9 cellular contexts compared by ENCODE assay signal in the genomic region with DNA sequence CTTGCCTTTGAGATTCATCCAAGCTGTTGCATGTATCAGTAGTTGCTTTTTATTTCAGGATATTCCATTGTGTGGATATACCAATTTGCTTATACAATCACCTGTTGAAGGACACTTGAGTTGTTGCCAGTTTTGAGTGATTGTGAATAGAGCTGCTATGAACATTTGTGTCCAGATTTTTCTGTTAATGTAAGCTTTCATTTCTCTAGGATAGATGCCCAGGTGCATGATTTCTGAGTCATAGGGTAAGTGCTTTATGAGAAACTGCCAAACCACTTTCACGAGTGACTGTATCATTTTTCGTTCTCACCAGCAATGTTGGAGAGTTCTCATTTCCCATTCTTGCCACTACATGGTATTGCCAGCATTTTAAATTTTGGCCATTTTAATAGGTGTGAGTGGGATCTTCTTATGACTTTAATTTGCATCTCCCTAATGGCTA.
DNase-seq lines count a peak whose midpoint lies in the region; ATAC-seq and TF ChIP-seq lines count a peak whose summit lies in the region.
"Had no signal": no experiment of that assay in that cellular context is flagged by ENCODE, and none has a peak within 500 bp of the region (broad histone marks: within the 10 kb centered on the region; RNA-seq: fewer than 3 reads in every experiment).

No MANE protein-coding gene starts in this region.

- no peaks in the 10 kb centered on the region for H3K36me3 ChIP-seq in naive thymus-derived CD4-positive, alpha-beta T cell (ENCODE audit: control insufficient read depth in 2 of 3, insufficient read depth in 3 of 3, low read length in 3 of 3)
- H3K36me3 ChIP-seq: cardiac muscle cell had no signal

- in situ Hi-C loops in astrocyte of the spinal cord (cut with HindIII; ENCODE audit: low sequenced_read_pairs): no loop called here

- POLR2A ChIA-PET in naive thymus-derived CD4-positive, alpha-beta T cell (lab: Charles Lee): interaction anchor here (0.6 kb wide), 1 partner anchor 172 kb away, joined by 3 read pairs; no protein-coding TSS in a partner anchor
- POLR2A ChIA-PET in activated CD4-positive, alpha-beta memory T cell treated with anti-CD3 and anti-CD28 coated beads for 36 hours (lab: Charles Lee): interaction anchor here (1.1 kb wide), 1 partner anchor 25 kb away, joined by 3 read pairs; no protein-coding TSS in a partner anchor

- H3K4me3 Mint-ChIP-seq in naive thymus-derived CD4-positive, alpha-beta T cell: no peak overlapping the region
- H3K4me3 Mint-ChIP-seq in activated CD4-positive, alpha-beta memory T cell treated with anti-CD3 and anti-CD28 coated beads for 36 hours: no peak overlapping the region

- H3K9me3 ChIP-seq in naive thymus-derived CD4-positive, alpha-beta T cell (ENCODE audit: control insufficient read depth in 2 of 3, low read length in 3 of 3): no peaks in the 10 kb centered on the region

- no peaks in the 10 kb centered on the region for H3K27me3 Mint-ChIP-seq in naive thymus-derived CD4-positive, alpha-beta T cell
- no peaks in the 10 kb centered on the region for H3K27me3 Mint-ChIP-seq in activated CD4-positive, alpha-beta memory T cell treated with anti-CD3 and anti-CD28 coated beads for 36 hours

- CTCF ChIA-PET in naive thymus-derived CD4-positive, alpha-beta T cell (lab: Charles Lee): interaction anchor here (0.7 kb wide), 1 partner anchor 26 kb away, joined by 5 read pairs; no protein-coding TSS in a partner anchor
- CTCF ChIA-PET in activated CD4-positive, alpha-beta memory T cell treated with anti-CD3 and anti-CD28 coated beads for 36 hours (lab: Charles Lee): interaction anchor here (0.7 to 1.2 kb wide), 4 partner anchors 25 to 296 kb away, joined by 3 read pairs; no protein-coding TSS in a partner anchor

- H3K4me3 ChIP-seq in astrocyte of the spinal cord (ENCODE audit: low read depth, low read length): no peak overlapping the region
- no peak overlapping the region for H3K4me3 ChIP-seq in naive thymus-derived CD4-positive, alpha-beta T cell (ENCODE audit: low read length)
- H3K4me3 ChIP-seq: cardiac muscle cell had no signal

- H3K9me3 Mint-ChIP-seq in naive thymus-derived CD4-positive, alpha-beta T cell: peaks cover 0 to 10% (median 0%) of the 10 kb centered on the region in 11 donors
- peaks cover 3% of the 10 kb centered on the region for H3K9me3 Mint-ChIP-seq in activated CD4-positive, alpha-beta memory T cell treated with anti-CD3 and anti-CD28 coated beads for 36 hours

- H3K27ac ChIP-seq in naive thymus-derived CD4-positive, alpha-beta T cell (ENCODE audit: low read depth, low read length): no peak overlapping the region
- H3K27ac ChIP-seq: cardiac muscle cell had no signal

- H3K27me3 ChIP-seq in naive thymus-derived CD4-positive, alpha-beta T cell (ENCODE audit: control insufficient read depth in 2 of 2, insufficient read depth in 2 of 2, low read length in 2 of 2): no peaks in the 10 kb centered on the region
- H3K27me3 ChIP-seq: cardiac muscle cell had no signal

- peaks cover 0 to 16% (median 13%) of the 10 kb centered on the region in 5 donors for H3K36me3 Mint-ChIP-seq in naive thymus-derived CD4-positive, alpha-beta T cell
- H3K36me3 Mint-ChIP-seq in activated CD4-positive, alpha-beta memory T cell treated with anti-CD3 and anti-CD28 coated beads for 36 hours: peaks cover 5% of the 10 kb centered on the region

- no peak for TF ChIP-seq CTCF in astrocyte of the spinal cord (IDR thresholded peaks at IDR 0.05; ENCODE audit: low read depth, low read length)

- H3K27ac Mint-ChIP-seq in naive thymus-derived CD4-positive, alpha-beta T cell: no peak overlapping the region
- H3K27ac Mint-ChIP-seq in activated CD4-positive, alpha-beta memory T cell treated with anti-CD3 and anti-CD28 coated beads for 36 hours: no peak overlapping the region

- peak; percentile 35 for DNase-seq in GM04504 (ENCODE audit: low read depth)
- peak; percentile 74 for DNase-seq in astrocyte of the spinal cord (ENCODE audit: low read depth, low spot score)
- DNase-seq in stimulated activated CD4-positive, alpha-beta T cell treated with anti-CD3 and anti-CD28 coated beads, Interleukin-15, amount 100 ng/mL, for 24 hours: no peak
- DNase-seq in naive thymus-derived CD4-positive, alpha-beta T cell: no peak
- no peak for DNase-seq in COR-L47 (lab: John Stamatoyannopoulos, UW)
- DNase-seq in activated CD4-positive, alpha-beta memory T cell treated with anti-CD3 and anti-CD28 coated beads for 36 hours: no peak

- intact Hi-C loops in naive thymus-derived CD4-positive, alpha-beta T cell (cut with micrococcal nuclease): no loop called here
- intact Hi-C loops in activated CD4-positive, alpha-beta memory T cell treated with anti-CD3 and anti-CD28 coated beads for 36 hours (cut with micrococcal nuclease): loop anchor here (1.0 to 5.0 kb wide), 3 partner anchors 27 to 165 kb away; no protein-coding TSS in a partner anchor

- peak; percentile 78 for ATAC-seq in GM21423 (IDR thresholded peaks at IDR 0.05; ENCODE audit: unreplicated experiment)
- peak; percentile 76 for ATAC-seq in HG03565 (IDR thresholded peaks at IDR 0.05; ENCODE audit: unreplicated experiment)
- ATAC-seq in naive thymus-derived CD4-positive, alpha-beta T cell: no peak

- no peaks in the 10 kb centered on the region for H3K4me1 ChIP-seq in naive thymus-derived CD4-positive, alpha-beta T cell (ENCODE audit: control insufficient read depth in 2 of 2, insufficient read depth in 2 of 2, low read length in 2 of 2)

- H3K4me1 Mint-ChIP-seq in naive thymus-derived CD4-positive, alpha-beta T cell: peaks cover 0 to 25% (median 11%) of the 10 kb centered on the region in 7 donors
- H3K4me1 Mint-ChIP-seq in activated CD4-positive, alpha-beta memory T cell treated with anti-CD3 and anti-CD28 coated beads for 36 hours (ENCODE audit: low read depth): peaks cover 15% of the 10 kb centered on the region

Comparison
In these comparisons a context has a peak if more than half of its experiments do, and no peak if none do; other contexts are left out.
1. DNase-seq: peak in GM04504 (single experiment) and astrocyte of the spinal cord (single experiment); none in stimulated activated CD4-positive, alpha-beta T cell treated with anti-CD3 and anti-CD28 coated beads, Interleukin-15, amount 100 ng/mL, for 24 hours (single experiment), naive thymus-derived CD4-positive, alpha-beta T cell (0 of 9), COR-L47 (single experiment) and activated CD4-positive, alpha-beta memory T cell treated with anti-CD3 and anti-CD28 coated beads for 36 hours (single experiment).